Comparison of ENCODE assay signal across 18 cellular contexts in the genomic region with DNA sequence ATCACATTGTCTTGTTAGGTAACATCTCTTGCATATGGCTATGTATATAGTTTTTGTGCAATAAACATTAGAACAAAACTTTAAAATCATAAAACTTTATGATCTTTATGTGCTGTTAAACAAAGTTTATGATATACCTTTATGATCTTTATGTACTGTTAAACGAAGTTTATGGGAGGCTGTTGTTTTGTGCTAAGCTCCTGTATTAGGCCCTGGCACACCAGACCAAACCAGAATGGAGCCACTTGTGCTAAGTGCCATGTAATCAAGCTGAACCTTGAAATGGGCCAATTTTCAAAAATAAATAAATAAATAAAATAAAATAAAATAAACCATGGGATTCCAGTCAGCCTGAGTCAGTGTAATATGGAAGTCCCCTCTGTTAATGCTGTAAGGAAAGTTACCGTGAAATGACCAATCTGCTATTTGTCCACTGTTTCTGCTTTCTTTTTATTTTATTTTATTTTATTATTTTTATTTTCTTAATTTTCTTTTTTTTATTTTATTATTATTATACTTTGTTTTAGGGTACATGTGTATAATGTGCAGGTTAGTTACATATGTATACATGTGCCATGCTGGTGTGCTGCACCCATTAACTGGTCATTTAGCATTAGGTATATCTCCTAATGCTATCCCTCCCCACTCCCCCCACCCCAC.
A peak's percentile ranks its signal among the peaks of the same experiment; 100 is the strongest.
DNase-seq lines count a peak whose midpoint lies in the region; ATAC-seq, FAIRE-seq and TF ChIP-seq lines count a peak whose summit lies in the region.
"Had no signal": no experiment of that assay in that cellular context is flagged by ENCODE, and none has a peak within 500 bp of the region (broad histone marks: within the 10 kb centered on the region; RNA-seq: fewer than 3 reads in every experiment).

No MANE protein-coding gene starts in this region.

- H3K36me3 Mint-ChIP-seq in WTC11: no peaks in the 10 kb centered on the region

- H3K27ac Mint-ChIP-seq in WTC11: no peak overlapping the region
- H3K27ac Mint-ChIP-seq: CD4-positive, alpha-beta T cell; GM23338 had no signal

- 58% methylated on average over 2 of the region's 2 CpGs for WGBS in hepatocyte (ENCODE audit: low lambda C conversion rate, missing lambda C conversion rate)
- 83 to 91% methylated on average over 2 of the region's 2 CpGs for WGBS in pancreas, 2 donors

- intact Hi-C loops in pancreas (cut with DNase I): no loop called here

- CTCF ChIA-PET in WTC11 (lab: Charles Lee): no interaction called here

- no peak for DNase-seq in WTC11 (ENCODE audit: low spot score)
- peak; percentile 24 for DNase-seq in hepatocyte (ENCODE audit: low spot score)
- DNase-seq in pancreas: no peak
- no peak for DNase-seq in activated T-cell treated with anti-CD3 and anti-CD28 coated beads, Interleukin-2, amount 50 U/mL, for 1 hour
- DNase-seq in stimulated activated CD4-positive, alpha-beta T cell treated with anti-CD3 and anti-CD28 coated beads, Interleukin-2, amount 100 ng/mL, for 48 hours: no peak
- DNase-seq in GDM1 (lab: John Stamatoyannopoulos, UW): no peak
- DNase-seq: AML-193; Caco-2; CD4-positive, alpha-beta T cell; DMS153; DMS79; GF-D8; HCEC 1CT had no signal

- no peak overlapping the region for H3K27ac ChIP-seq in hepatocyte
- H3K27ac ChIP-seq in pancreas: no peak overlapping the region
- H3K27ac ChIP-seq: C4-2B had no signal

- H3K9me3 ChIP-seq in hepatocyte (ENCODE audit: low read depth) (no peaks in the 10 kb centered on the region), pancreas (no peaks in the 10 kb centered on the region)
- H3K9me3 ChIP-seq: Caco-2 had no signal

- H3K9me3 Mint-ChIP-seq in WTC11: peaks cover 7% of the 10 kb centered on the region

- no peaks in the 10 kb centered on the region for H3K9me2 ChIP-seq in hepatocyte (replicated peaks; ENCODE audit: insufficient read depth)

- no peak overlapping the region for H2AFZ ChIP-seq in hepatocyte
- H2AFZ ChIP-seq: GM23338 had no signal

- H3K27me3 ChIP-seq in hepatocyte (no peaks in the 10 kb centered on the region), pancreas (no peaks in the 10 kb centered on the region)

- no peaks in the 10 kb centered on the region for H4K20me1 ChIP-seq in hepatocyte (ENCODE audit: insufficient read depth, poor library complexity, severe bottlenecking)

- H3K79me2 ChIP-seq in hepatocyte: no peaks in the 10 kb centered on the region

- no peak overlapping the region for H3K4me3 Mint-ChIP-seq in WTC11
- H3K4me3 Mint-ChIP-seq: CD4-positive, alpha-beta T cell; GM23338 had no signal

- ATAC-seq in WTC11: no peak
- no peak for ATAC-seq in pancreas
- ATAC-seq: GM23338 had no signal

- H3K4me1 Mint-ChIP-seq in WTC11: no peaks in the 10 kb centered on the region
- H3K4me1 Mint-ChIP-seq: GM23338 had no signal

- no peaks in the 10 kb centered on the region for H3K27me3 Mint-ChIP-seq in WTC11 (ENCODE audit: low read depth)
- H3K27me3 Mint-ChIP-seq: CD4-positive, alpha-beta T cell had no signal

- POLR2A ChIA-PET in WTC11 (lab: Charles Lee): no interaction called here

- no peak overlapping the region for H3K4me2 ChIP-seq in hepatocyte
- H3K4me2 ChIP-seq: GM23338 had no signal

- TF ChIP-seq CTCF in WTC11 (IDR thresholded peaks at IDR 0.05): no peak
- TF ChIP-seq CTCF in hepatocyte (IDR thresholded peaks at IDR 0.05; ENCODE audit: poor library complexity): no peak
- TF ChIP-seq CTCF in pancreas (IDR thresholded peaks at IDR 0.05): no peak

- H3K36me3 ChIP-seq in hepatocyte (replicated peaks; ENCODE audit: insufficient read depth, low read depth): no peaks in the 10 kb centered on the region
- H3K36me3 ChIP-seq in pancreas: no peaks in the 10 kb centered on the region

- peak; percentile 88 for FAIRE-seq in pancreas (lab: Jason Lieb, UNC)
- FAIRE-seq: A204.1, D721Med, H54 had no signal

- no peak overlapping the region for H3K4me3 ChIP-seq in hepatocyte
- no peak overlapping the region for H3K4me3 ChIP-seq in pancreas
- H3K4me3 ChIP-seq: GM23338 had no signal

- H3K4me1 ChIP-seq in hepatocyte (ENCODE audit: insufficient read depth) (no peaks in the 10 kb centered on the region), pancreas (no peaks in the 10 kb centered on the region)
- H3K4me1 ChIP-seq: Caco-2 had no signal

TF ChIP-seq in WTC11, 78 proteins besides CTCF, POLR2A, EP300 and RAD21:
- peak; percentile 92 for TF ChIP-seq HMGA2 (CRISPR knock-in tag; IDR thresholded peaks at IDR 0.05)
- no peak for TF ChIP-seq ZBTB21 (CRISPR knock-in tag; IDR thresholded peaks at IDR 0.05; ENCODE audit: borderline replicate concordance)
- TF ChIP-seq USF2 (CRISPR knock-in tag; IDR thresholded peaks at IDR 0.05): no peak
- TF ChIP-seq, protein P1, sequence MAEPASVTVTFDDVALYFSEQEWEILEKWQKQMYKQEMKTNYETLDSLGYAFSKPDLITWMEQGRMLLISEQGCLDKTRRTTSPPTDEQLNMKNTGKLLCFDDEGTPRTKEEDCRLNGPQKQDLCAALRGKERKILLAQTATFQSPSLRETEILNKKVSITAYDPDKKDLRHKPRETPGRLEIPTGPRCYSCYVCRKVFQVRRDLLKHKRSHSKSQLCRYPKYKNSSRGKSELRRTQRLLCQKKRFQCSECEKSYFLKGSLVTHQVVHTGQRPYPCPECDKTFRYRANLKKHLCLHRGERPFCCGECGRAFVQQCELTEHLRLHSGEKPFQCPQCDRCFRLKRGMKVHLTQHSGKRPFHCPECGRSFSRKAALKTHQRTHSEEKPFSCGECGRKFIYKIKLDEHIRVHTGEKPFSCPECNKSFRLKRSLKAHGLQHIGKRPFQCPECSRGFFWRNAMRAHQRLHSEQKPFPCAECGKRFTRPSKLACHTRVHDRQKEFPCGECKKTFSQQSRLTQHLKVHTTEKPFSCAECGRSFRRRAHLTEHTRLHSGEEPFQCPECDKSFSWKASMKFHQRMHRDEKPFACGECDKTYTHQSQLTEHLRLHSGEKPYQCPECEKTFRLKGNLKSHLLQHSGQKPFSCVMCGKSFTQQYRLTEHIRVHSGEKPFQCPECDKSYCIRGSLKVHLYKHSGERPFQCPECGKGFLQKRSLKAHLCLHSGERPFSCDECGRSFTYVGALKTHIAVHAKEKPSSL (CRISPR knock-in tag; conservative IDR thresholded peaks at IDR 0.05): no peak
TF ChIP-seq in WTC11: peak in this region for 1.
